30 cellular contexts compared by ENCODE assay signal in genomic region chr21:41736423-41736822, GRCh38. TPM values are rescaled to one million over a fixed set of nuclear protein-coding genes. Genes with fewer than 3 reads are reported as not detected.
"Had no signal": no experiment of that assay in that cellular context is flagged by ENCODE, and none has a peak within 500 bp of the region (broad histone marks: within the 10 kb centered on the region; RNA-seq: fewer than 3 reads in every experiment).

No MANE protein-coding gene starts in this region.

- H3K4me1 Mint-ChIP-seq: activated CD4-positive, alpha-beta T cell treated with anti-CD3 and anti-CD28 coated beads for 36 hours; activated CD4-positive, alpha-beta T cell treated with anti-CD3 and anti-CD28 coated beads, Interleukin-2, amount 10 ng/mL, durations not matched to agents 24 days and 14 days; activated CD8-positive, alpha-beta memory T cell treated with anti-CD3 and anti-CD28 coated beads, Interleukin-2, amount 10 ng/mL, durations not matched to agents 7 days and 5 days; activated naive CD4-positive, alpha-beta T cell treated with anti-CD3 and anti-CD28 coated beads, Interleukin-2, amount 50 U/mL, for 24 hours; activated naive CD8-positive, alpha-beta T cell treated with anti-CD3 and anti-CD28 coated beads for 36 hours; activated naive CD8-positive, alpha-beta T cell treated with anti-CD3 and anti-CD28 coated beads, Interleukin-2, amount 50 U/mL, for 24 hours had no signal

- H3K27ac Mint-ChIP-seq: activated CD4-positive, alpha-beta memory T cell treated with anti-CD3 and anti-CD28 coated beads for 36 hours; activated CD4-positive, alpha-beta T cell treated with anti-CD3 and anti-CD28 coated beads for 36 hours; activated CD4-positive, alpha-beta T cell treated with anti-CD3 and anti-CD28 coated beads, Interleukin-2, amount 10 ng/mL, durations not matched to agents 24 days and 14 days; activated CD8-positive, alpha-beta memory T cell treated with anti-CD3 and anti-CD28 coated beads, Interleukin-2, amount 10 ng/mL, durations not matched to agents 7 days and 5 days; activated CD8-positive, alpha-beta T cell treated with anti-CD3 and anti-CD28 coated beads, Interleukin-2, amount 10 ng/mL, durations not matched to agents 7 days and 5 days; activated naive CD4-positive, alpha-beta T cell treated with anti-CD3 and anti-CD28 coated beads for 36 hours; activated naive CD4-positive, alpha-beta T cell treated with anti-CD3 and anti-CD28 coated beads, Interleukin-2, amount 50 U/mL, for 24 hours; activated naive CD8-positive, alpha-beta T cell treated with anti-CD3 and anti-CD28 coated beads for 36 hours; activated naive CD8-positive, alpha-beta T cell treated with anti-CD3 and anti-CD28 coated beads, Interleukin-2, amount 50 U/mL, for 24 hours; activated T-helper 1 cell treated with anti-CD3 and anti-CD28 coated beads, Interleukin-12 subunit alpha, Interleukin-12 subunit beta, Interleukin-2, Interleukin-4 antibody, amounts not matched to agents 30 ng/mL and 10 ng/mL and 1 ng/mL, durations not matched to agents 14 hours and 24 hours and 36 hours; activated T-helper 2 cell treated with anti-CD3 and anti-CD28 coated beads, Interferon-gamma antibody, Interleukin-2, Interleukin-4, amounts not matched to agents 10 μg/mL and 5 μg/mL and 100 μg/mL, durations not matched to agents 14 hours and 24 hours and 36 hours had no signal

- H3K4me3 ChIP-seq: adrenal gland, body of pancreas, cardiac muscle cell, colonic mucosa had no signal

- H3K36me3 ChIP-seq: adrenal gland, cardiac muscle cell, colonic mucosa had no signal

- H3K4me3 Mint-ChIP-seq: activated CD4-positive, alpha-beta memory T cell treated with anti-CD3 and anti-CD28 coated beads for 36 hours; activated CD4-positive, alpha-beta T cell treated with anti-CD3 and anti-CD28 coated beads for 36 hours; activated CD4-positive, alpha-beta T cell treated with anti-CD3 and anti-CD28 coated beads, Interleukin-2, amount 10 ng/mL, durations not matched to agents 24 days and 14 days; activated CD8-positive, alpha-beta memory T cell treated with anti-CD3 and anti-CD28 coated beads, Interleukin-2, amount 10 ng/mL, durations not matched to agents 7 days and 5 days; activated CD8-positive, alpha-beta T cell treated with anti-CD3 and anti-CD28 coated beads, Interleukin-2, amount 10 ng/mL, durations not matched to agents 7 days and 5 days; activated naive CD4-positive, alpha-beta T cell treated with anti-CD3 and anti-CD28 coated beads for 36 hours; activated naive CD4-positive, alpha-beta T cell treated with anti-CD3 and anti-CD28 coated beads, Interleukin-2, amount 50 U/mL, for 24 hours; activated naive CD8-positive, alpha-beta T cell treated with anti-CD3 and anti-CD28 coated beads for 36 hours; activated naive CD8-positive, alpha-beta T cell treated with anti-CD3 and anti-CD28 coated beads, Interleukin-2, amount 50 U/mL, for 24 hours; activated T-helper 1 cell treated with anti-CD3 and anti-CD28 coated beads, Interleukin-12 subunit alpha, Interleukin-12 subunit beta, Interleukin-2, Interleukin-4 antibody, amounts not matched to agents 30 ng/mL and 10 ng/mL and 1 ng/mL, durations not matched to agents 14 hours and 24 hours and 36 hours had no signal

- ATAC-seq: activated CD4-positive, alpha-beta T cell treated with anti-CD3 and anti-CD28 coated beads for 36 hours; activated CD8-positive, alpha-beta memory T cell treated with anti-CD3 and anti-CD28 coated beads, Interleukin-2, amount 10 ng/mL, durations not matched to agents 7 days and 5 days; activated CD8-positive, alpha-beta T cell treated with anti-CD3 and anti-CD28 coated beads, Interleukin-2, amount 10 ng/mL, durations not matched to agents 7 days and 5 days; activated naive CD8-positive, alpha-beta T cell treated with anti-CD3 and anti-CD28 coated beads, Interleukin-2, amount 50 U/mL, for 24 hours; body of pancreas; esophagus mucosa had no signal

- H3K36me3 Mint-ChIP-seq: activated CD8-positive, alpha-beta memory T cell treated with anti-CD3 and anti-CD28 coated beads, Interleukin-2, amount 10 ng/mL, durations not matched to agents 7 days and 5 days had no signal

- DNase-seq: activated CD4-positive, alpha-beta memory T cell treated with anti-CD3 and anti-CD28 coated beads for 36 hours; activated CD4-positive, alpha-beta T cell treated with anti-CD3 and anti-CD28 coated beads for 36 hours; activated CD4-positive, alpha-beta T cell treated with anti-CD3 and anti-CD28 coated beads, Interleukin-2, amount 10 ng/mL, durations not matched to agents 24 days and 14 days; activated CD4-positive, CD25-positive, alpha-beta regulatory T cell; activated CD4-positive, CD25-positive, alpha-beta regulatory T cell treated with anti-CD3 and anti-CD28 coated beads, Interleukin-2, amount 50 U/mL, for 72 hours; activated CD8-positive, alpha-beta memory T cell treated with anti-CD3 and anti-CD28 coated beads, Interleukin-2, amount 10 ng/mL, durations not matched to agents 7 days and 5 days; activated CD8-positive, alpha-beta memory T cell treated with anti-CD3 and anti-CD28 coated beads, Interleukin-2, amount 50 U/mL, for 4 hours; activated CD8-positive, alpha-beta T cell treated with anti-CD3 and anti-CD28 coated beads, Interleukin-2, amount 10 ng/mL, durations not matched to agents 7 days and 5 days; activated effector memory CD4-positive, alpha-beta T cell treated with anti-CD3 and anti-CD28 coated beads, Interleukin-2, amount 50 U/mL, for 16 hours; activated naive CD4-positive, alpha-beta T cell treated with anti-CD3 and anti-CD28 coated beads for 36 hours; activated naive CD8-positive, alpha-beta T cell treated with anti-CD3 and anti-CD28 coated beads for 36 hours; activated naive CD8-positive, alpha-beta T cell treated with anti-CD3 and anti-CD28 coated beads, Interleukin-2, amount 50 U/mL, for 24 hours; activated T-cell treated with anti-CD3 and anti-CD28 coated beads, Interleukin-2, amount 50 U/mL, for 1 hour; activated T-cell treated with anti-CD3 and anti-CD28 coated beads, Interleukin-2, amount 50 U/mL, for 48 hours; adrenal gland; amygdala; body of pancreas; central memory CD4-positive, alpha-beta T cell; cerebellar nuclear complex; colonic mucosa; effector CD8-positive, alpha-beta T cell; foreskin fibroblast; head of caudate nucleus; T-helper 2 cell had no signal

- H3K27ac ChIP-seq: adrenal gland, body of pancreas, cardiac muscle cell, colonic mucosa had no signal

- H3K9me3 Mint-ChIP-seq: activated T-helper 2 cell treated with anti-CD3 and anti-CD28 coated beads, Interferon-gamma antibody, Interleukin-2, Interleukin-4, amounts not matched to agents 10 μg/mL and 5 μg/mL and 100 μg/mL, durations not matched to agents 14 hours and 24 hours and 36 hours had no signal

- H3K9me3 ChIP-seq: adrenal gland, body of pancreas, colonic mucosa had no signal

- H3K27me3 Mint-ChIP-seq: activated naive CD8-positive, alpha-beta T cell treated with anti-CD3 and anti-CD28 coated beads for 36 hours had no signal

- H3K27me3 ChIP-seq: body of pancreas, cardiac muscle cell, colonic mucosa had no signal

- H3K4me1 ChIP-seq: adrenal gland, body of pancreas, colonic mucosa had no signal

RNA-seq across cellular contexts. Expression of gene RIPK4, which starts 30.4 kb away (rescaled TPM):
- total RNA-seq: activated CD4-positive, alpha-beta T cell treated with anti-CD3 and anti-CD28 coated beads, Interleukin-2, amount 10 ng/mL, durations not matched to agents 24 days and 14 days; activated CD8-positive, alpha-beta memory T cell treated with anti-CD3 and anti-CD28 coated beads, Interleukin-2, amount 10 ng/mL, durations not matched to agents 7 days and 5 days; activated CD8-positive, alpha-beta T cell treated with anti-CD3 and anti-CD28 coated beads, Interleukin-2, amount 10 ng/mL, durations not matched to agents 7 days and 5 days; activated T-helper 1 cell treated with anti-CD3 and anti-CD28 coated beads, Interleukin-12 subunit alpha, Interleukin-12 subunit beta, Interleukin-2, Interleukin-4 antibody, amounts not matched to agents 30 ng/mL and 10 ng/mL and 1 ng/mL, durations not matched to agents 14 hours and 24 hours and 36 hours; activated T-helper 2 cell treated with anti-CD3 and anti-CD28 coated beads, Interferon-gamma antibody, Interleukin-2, Interleukin-4, amounts not matched to agents 10 μg/mL and 5 μg/mL and 100 μg/mL, durations not matched to agents 14 hours and 24 hours and 36 hours; frontal cortex had no signal
